In genomic region chr2:45651415-45652089, GRCh38 we compare ENCODE assay signal across 8 cellular contexts. TPM values are rescaled to one million over a fixed set of nuclear protein-coding genes. Genes with fewer than 3 reads are reported as not detected.
DNase-seq lines count a peak whose midpoint lies in the region; ATAC-seq, FAIRE-seq and TF ChIP-seq lines count a peak whose summit lies in the region.

Gene PRKCE (plus strand): TSS chr2:45651675.

- H3K4me1 ChIP-seq in ES-I3 (ENCODE audit: insufficient read depth, low read length) (no peaks in the 10 kb centered on the region), H1 (replicated peaks in 1 of 4; ENCODE audit: control insufficient read depth in 3 of 4, insufficient read depth in 4 of 4, low read length in 3 of 4) (peaks cover 2 to 4% (median 3%) of the 10 kb centered on the region in 4 experiments)

- peak within 1 kb of the TSS; percentile 95 to 97 for H3K4me2 ChIP-seq in H1 (ENCODE audit: insufficient read depth in 1 of 2, low read depth in 2 of 2, low read length in 2 of 2)

- H3K4ac ChIP-seq in H1 (replicated peaks; ENCODE audit: insufficient read length, low read depth, low read length) = no peak within 1 kb of the TSS

- H3K9me3 ChIP-seq in ES-I3 (ENCODE audit: control insufficient read depth, insufficient read depth, low read length) (no peaks in the 10 kb centered on the region), KOPT-K1 (ENCODE audit: insufficient read depth, low read length, poor library complexity, severe bottlenecking) (no peaks in the 10 kb centered on the region), H1 (ENCODE audit: insufficient read depth in 2 of 2, low read depth in 1 of 2, low read length in 1 of 2) (no peaks in the 10 kb centered on the region)

- TF ChIP-seq RAD21 in H1 (IDR thresholded peaks at IDR 0.05 in 1 of 2, conservative IDR thresholded peaks at IDR 0.05 in 1 of 2; ENCODE audit: low read depth in 2 of 2, low read length in 2 of 2) = no peak

- DNase-seq in activated CD8-positive, alpha-beta T cell treated with anti-CD3 and anti-CD28 coated beads for 36 hours = peak; percentile 71
- DNase-seq in H1 (ENCODE audit: low read depth in 1 of 2, low spot score in 2 of 2) (peak in 1 of 2 experiments; percentile 68), memory B cell (ENCODE audit: low spot score in 2 of 2) (peak; percentile 24 to 42), NCI-H128 (lab: John Stamatoyannopoulos, UW; ENCODE audit: unreplicated experiment) (no peak)
- peak; percentile 41 for DNase-seq in stimulated activated CD8-positive, alpha-beta memory T cell treated with anti-CD3 and anti-CD28 coated beads, Interleukin-15, amount 100 ng/mL, for 24 hours (ENCODE audit: low read depth)

- H3K4me3 ChIP-seq in H1 (ENCODE audit: extremely low read depth in 1 of 4, insufficient read depth in 2 of 4, low read depth in 3 of 4, low read length in 4 of 4) = peak within 1 kb of the TSS; percentile 39 to 82 (median 72)

- H3K23me2 ChIP-seq in H1 (ENCODE audit: low read depth, low read length) = peaks cover 22% of the 10 kb centered on the region

- CTCF ChIA-PET in activated CD8-positive, alpha-beta T cell treated with anti-CD3 and anti-CD28 coated beads for 36 hours (lab: Charles Lee) = interaction anchor here (0.9 to 6.2 kb wide), 3 partner anchors 9 to 128 kb away, joined by 3 to 33 read pairs (median 3); no protein-coding TSS in a partner anchor
- CTCF ChIA-PET in H1 (lab: Charles Lee; ENCODE audit: partially characterized antibody) = interaction anchor here (0.5 to 1.2 kb wide), 4 partner anchors 34 to 864 kb away, joined by 3 read pairs; no protein-coding TSS in a partner anchor

- no peak within 1 kb of the TSS for H4K91ac ChIP-seq in H1 (replicated peaks; ENCODE audit: insufficient read length, low read length)

- no peak for TF ChIP-seq EP300 in H1 (IDR thresholded peaks at IDR 0.05; ENCODE audit: borderline replicate concordance in 1 of 2, low read depth in 2 of 2, low read length in 2 of 2)

- H2BK5ac ChIP-seq in H1 (ENCODE audit: low read depth, low read length) = no peak within 1 kb of the TSS

- H3K4me1 Mint-ChIP-seq in activated CD8-positive, alpha-beta T cell treated with anti-CD3 and anti-CD28 coated beads for 36 hours (ENCODE audit: low read depth) = peaks cover 17% of the 10 kb centered on the region
- H3K4me1 Mint-ChIP-seq in memory B cell = peaks cover 35% of the 10 kb centered on the region

- peak within 1 kb of the TSS; percentile 29; the same call in 1 of the 2 replicates for H2BK12ac ChIP-seq in H1 (ENCODE audit: low read depth, low read length)

- no peaks in the 10 kb centered on the region for H3K36me3 ChIP-seq in ES-I3 (ENCODE audit: insufficient read depth, low read length)
- H3K36me3 ChIP-seq in KOPT-K1 (ENCODE audit: insufficient read depth, low read length) = no peaks in the 10 kb centered on the region
- H3K36me3 ChIP-seq in H1 (ENCODE audit: control insufficient read depth in 2 of 4, insufficient read depth in 4 of 4, low read length in 3 of 4) = no peaks in the 10 kb centered on the region

- H3K79me1 ChIP-seq in H1 (ENCODE audit: low read depth, low read length) = no peaks in the 10 kb centered on the region

- H4K20me1 ChIP-seq in H1 (replicated peaks in 1 of 2; ENCODE audit: control insufficient read depth in 1 of 2, insufficient read depth in 2 of 2, low read length in 2 of 2) = peaks cover 0 to 3% of the 10 kb centered on the region in 2 experiments

- no peak within 1 kb of the TSS for H2BK120ac ChIP-seq in H1 (replicated peaks; ENCODE audit: low read depth, low read length)

- peak; percentile 8 for ATAC-seq in GM21786 (IDR thresholded peaks at IDR 0.05; ENCODE audit: unreplicated experiment)
- peak; percentile 31 for ATAC-seq in activated CD8-positive, alpha-beta T cell treated with anti-CD3 and anti-CD28 coated beads for 36 hours
- peak; percentile 14 for ATAC-seq in memory B cell (ENCODE audit: low read depth)

- FAIRE-seq in H1 (lab: Jason Lieb, UNC) = no peak

- H3K36me3 Mint-ChIP-seq in activated CD8-positive, alpha-beta T cell treated with anti-CD3 and anti-CD28 coated beads for 36 hours (ENCODE audit: low read depth) = peaks cover 2% of the 10 kb centered on the region
- H3K36me3 Mint-ChIP-seq in memory B cell = no peaks in the 10 kb centered on the region

- H2AK5ac ChIP-seq in H1 (ENCODE audit: low read depth, low read length) = no peak within 1 kb of the TSS

- no peak within 1 kb of the TSS for H3K56ac ChIP-seq in H1 (replicated peaks; ENCODE audit: insufficient read length, low read depth, low read length)

- H2BK20ac ChIP-seq in H1 (ENCODE audit: low read length) = peak within 1 kb of the TSS; percentile 82; the same call in 1 of the 2 replicates

- intact Hi-C loops in activated CD8-positive, alpha-beta T cell treated with anti-CD3 and anti-CD28 coated beads for 36 hours (cut with micrococcal nuclease) = no loop called here

- peaks cover 5% of the 10 kb centered on the region for H3K27me3 Mint-ChIP-seq in activated CD8-positive, alpha-beta T cell treated with anti-CD3 and anti-CD28 coated beads for 36 hours
- H3K27me3 Mint-ChIP-seq in memory B cell = no peaks in the 10 kb centered on the region

- peak within 1 kb of the TSS; percentile 97; the same call in 1 of the 2 replicates for H2AFZ ChIP-seq in H1 (ENCODE audit: low read length)

- peak within 1 kb of the TSS; percentile 90 for H3K27ac Mint-ChIP-seq in activated CD8-positive, alpha-beta T cell treated with anti-CD3 and anti-CD28 coated beads for 36 hours
- peak within 1 kb of the TSS; percentile 91 for H3K27ac Mint-ChIP-seq in memory B cell

- peak within 1 kb of the TSS; percentile 84 for H3K4me3 Mint-ChIP-seq in activated CD8-positive, alpha-beta T cell treated with anti-CD3 and anti-CD28 coated beads for 36 hours
- H3K4me3 Mint-ChIP-seq in memory B cell = peak within 1 kb of the TSS; percentile 89

- H3K18ac ChIP-seq in H1 (ENCODE audit: extremely low read depth, low read length) = no peak within 1 kb of the TSS; the same call in 1 of the 2 replicates

- H3K23ac ChIP-seq in H1 (ENCODE audit: insufficient read length) = no peak within 1 kb of the TSS

- H3K27me3 ChIP-seq in H1 (replicated peaks in 1 of 4; ENCODE audit: control insufficient read depth in 3 of 4, extremely low read depth in 1 of 4, insufficient read depth in 3 of 4, low read length in 3 of 4) = peaks cover 31 to 72% (median 52%) of the 10 kb centered on the region in 4 experiments

- TF ChIP-seq POLR2A in H1 (IDR thresholded peaks at IDR 0.05; ENCODE audit: control extremely low read depth in 1 of 2, low read depth in 2 of 2, low read length in 2 of 2) = no peak

- no peaks in the 10 kb centered on the region for H3K9me3 Mint-ChIP-seq in activated CD8-positive, alpha-beta T cell treated with anti-CD3 and anti-CD28 coated beads for 36 hours
- H3K9me3 Mint-ChIP-seq in memory B cell = no peaks in the 10 kb centered on the region

- H3K27ac ChIP-seq in KOPT-K1 (ENCODE audit: low read depth, low read length, poor library complexity, severe bottlenecking) = peak within 1 kb of the TSS; percentile 75
- no peak within 1 kb of the TSS for H3K27ac ChIP-seq in H1 (ENCODE audit: low read depth, low read length)

- TF ChIP-seq CTCF in activated CD8-positive, alpha-beta T cell treated with anti-CD3 and anti-CD28 coated beads for 36 hours (IDR thresholded peaks at IDR 0.05) = no peak
- TF ChIP-seq CTCF in H1 (IDR thresholded peaks at IDR 0.05; ENCODE audit: control extremely low read depth in 1 of 3, insufficient read depth in 1 of 3, low read depth in 1 of 3, low read length in 3 of 3) = no peak

- peak within 1 kb of the TSS; percentile 30; the same call in 1 of the 2 replicates for H4K8ac ChIP-seq in H1 (ENCODE audit: extremely low read depth, insufficient read depth, low read length)

- H3K9ac ChIP-seq in ES-I3 (ENCODE audit: low read depth, low read length) (peak within 1 kb of the TSS; percentile 89), H1 (replicated peaks in 1 of 4; ENCODE audit: extremely low read depth in 1 of 4, low read depth in 3 of 4, low read length in 3 of 4) (peak within 1 kb of the TSS in 1 of 4 experiments; percentile 53; a peak in 1 of 7 replicates)

- no peaks in the 10 kb centered on the region for H3K79me2 ChIP-seq in H1 (ENCODE audit: control insufficient read depth in 1 of 2, insufficient read depth in 2 of 2, low read length in 2 of 2)

- WGBS in H1 (ENCODE audit: extremely low coverage in 1 of 2, insufficient coverage in 1 of 2, insufficient read length in 1 of 2, insufficient replicate concordance in 2 of 2, low coverage in 1 of 2, low lambda C conversion rate in 2 of 2, missing lambda C conversion rate in 1 of 2), 2 experiments = 1% methylated on average over 27 of the region's 66 CpGs; no CpG with 5 or more reads in 1 of the 2 experiments

- no peak within 1 kb of the TSS for H4K5ac ChIP-seq in H1 (ENCODE audit: insufficient read length, low read depth, low read length)

- no peak within 1 kb of the TSS for H3K14ac ChIP-seq in H1 (ENCODE audit: insufficient read length)

- POLR2A ChIA-PET in activated CD8-positive, alpha-beta T cell treated with anti-CD3 and anti-CD28 coated beads for 36 hours (lab: Charles Lee) = no interaction called here
- POLR2A ChIA-PET in H1 (lab: Charles Lee; ENCODE audit: partially characterized antibody) = interaction anchor here (1.3 kb wide), 1 partner anchor 280 kb away, joined by 3 read pairs; no protein-coding TSS in a partner anchor

- peak within 1 kb of the TSS; percentile 88; the same call in 1 of the 2 replicates for H2BK15ac ChIP-seq in H1 (ENCODE audit: low read length)

TF ChIP-seq in H1, 55 proteins besides CTCF, POLR2A, EP300 and RAD21:
- peak; percentile 83 for TF ChIP-seq EZH2 (IDR thresholded peaks at IDR 0.05; ENCODE audit: low read depth, low read length, severe bottlenecking)
- no peak; the same call in 1 of the 2 replicates for TF ChIP-seq RBBP5 (IDR thresholded peaks at IDR 0.05; ENCODE audit: borderline replicate concordance, low read depth, low read length)
- peak; percentile 43 for TF ChIP-seq ASH2L (IDR thresholded peaks at IDR 0.05; ENCODE audit: low read length)
- peak; percentile 72 for TF ChIP-seq RNF2 (IDR thresholded peaks at IDR 0.05; ENCODE audit: borderline replicate concordance, low read depth, low read length, missing control alignments, poor library complexity, severe bottlenecking)
- peak; percentile 87 for TF ChIP-seq SUZ12 (IDR thresholded peaks at IDR 0.05; ENCODE audit: low read length)
- no peak for TF ChIP-seq SIRT6 (IDR thresholded peaks at IDR 0.05; ENCODE audit: low read length)
- TF ChIP-seq KDM4A (IDR thresholded peaks at IDR 0.05; ENCODE audit: low read depth, low read length, severe bottlenecking) = no peak

RNA-seq across cellular contexts. Expression of gene PRKCE, which starts in this region (rescaled TPM):
- total RNA-seq in activated CD8-positive, alpha-beta T cell treated with anti-CD3 and anti-CD28 coated beads for 36 hours = 10 to 100 TPM; 11.5 to 11.9 TPM
- 1.5 and 2.1 TPM in 2 replicates for total RNA-seq in H1 (2021; fragmentation: NEBNext Ultra II Directional; extraction: Animal tissue kit (Norgen Biotek cat#: 25700))
- 0.54 and 0.67 TPM in 2 replicates for polyA plus RNA-seq in H1 (2011; rRNA removed)
- polyA plus RNA-seq in H1 (2011; cell fraction: cytosol; rRNA removed) = 0.58 TPM
- polyA plus RNA-seq in H1 (2011; cell fraction: nucleus; rRNA removed) = 1.6 TPM
- polyA plus RNA-seq in H1 (2012, experiment 1 of 2) = 0.46 to 0.81 TPM (median 0.50 TPM) in 4 replicates
- polyA plus RNA-seq in H1 (2012, experiment 2 of 2) = 0.21 TPM
- 0.55 TPM for polyA plus RNA-seq in H1 (2013, experiment 1 of 2)
- 0.37 TPM for polyA plus RNA-seq in H1 (2013, experiment 2 of 2)
- polyA minus RNA-seq in H1 (2011; rRNA and poly(A)+ RNA removed) = 1.2 and 3.2 TPM in 2 replicates
- 4.9 TPM for polyA minus RNA-seq in H1 (2011; cell fraction: cytosol; rRNA and poly(A)+ RNA removed)
- polyA minus RNA-seq in H1 (2011; cell fraction: nucleus; rRNA and poly(A)+ RNA removed) = 9.7 TPM
